Comparison of ENCODE assay signal across 18 cellular contexts in the genomic region with DNA sequence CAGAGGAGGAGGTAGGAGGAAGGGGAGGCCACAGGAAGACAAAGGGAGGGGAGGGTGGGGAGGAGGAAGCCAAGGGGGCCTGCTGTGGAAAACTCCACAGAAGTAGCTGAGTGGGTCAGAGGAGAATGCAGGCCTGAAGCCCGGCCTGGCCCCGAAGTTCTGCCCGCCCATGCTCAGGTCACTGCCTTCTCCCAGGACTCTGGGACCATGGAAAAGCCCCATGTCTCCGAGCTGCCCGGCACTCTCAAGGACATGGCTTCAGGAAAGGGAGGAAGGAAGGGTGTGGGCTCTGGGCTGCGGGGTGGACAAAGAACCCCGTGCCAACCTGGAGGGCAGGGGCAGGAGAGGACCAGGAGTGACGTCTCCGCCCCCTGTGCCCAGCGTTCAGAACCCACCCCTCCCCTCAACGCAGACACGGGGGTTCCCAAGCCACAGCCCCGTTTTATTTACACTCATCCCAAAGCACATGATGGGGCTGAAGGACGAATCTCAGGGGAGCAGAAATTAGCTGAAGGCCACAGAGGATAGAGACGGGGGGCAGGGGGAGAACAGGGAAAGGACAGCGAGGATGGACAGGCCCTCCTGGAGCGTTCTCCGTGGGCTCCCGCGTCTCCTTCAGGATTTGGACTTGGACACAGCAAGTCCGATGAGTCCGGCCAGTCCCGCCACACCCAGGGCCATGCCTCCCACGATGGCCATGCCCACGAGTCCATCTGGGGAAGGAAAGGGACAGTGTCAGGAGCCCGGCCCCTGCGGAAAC. TPM values are rescaled to one million over a fixed set of nuclear protein-coding genes. Genes with fewer than 3 reads are reported as not detected.
DNase-seq lines count a peak whose midpoint lies in the region; ATAC-seq and TF ChIP-seq lines count a peak whose summit lies in the region.
"Had no signal": no experiment of that assay in that cellular context is flagged by ENCODE, and none has a peak within 500 bp of the region (broad histone marks: within the 10 kb centered on the region; RNA-seq: fewer than 3 reads in every experiment).

No MANE protein-coding gene starts in this region.

- 42 to 63% methylated on average over 26 to 27 of the region's 27 CpGs for WGBS in lung, 2 donors
- 63 to 76% (median 68%) methylated on average over 22 to 27 of the region's 27 CpGs for WGBS in stomach, 5 donors

- peak overlapping the region; percentile 56 for H3K9ac ChIP-seq in NT2/D1 (ENCODE audit: insufficient read length, low read depth)
- H3K9ac ChIP-seq: GM23248 had no signal

- H3K4me1 ChIP-seq in NT2/D1 (ENCODE audit: insufficient read depth, insufficient read length) (peaks cover 10% of the 10 kb centered on the region), lung (ENCODE audit: control insufficient read depth in 2 of 2, insufficient read depth in 2 of 2, low read length in 2 of 2) (peaks cover 0 to 22% of the 10 kb centered on the region in 2 donors), stomach (peaks cover 18 to 83% (median 56%) of the 10 kb centered on the region in 4 donors)

- ATAC-seq in lung (ENCODE audit: insufficient read depth, low FRiP score) (no peak), GM18867 (IDR thresholded peaks at IDR 0.05; ENCODE audit: unreplicated experiment) (no peak), GM19023 (IDR thresholded peaks at IDR 0.05; ENCODE audit: unreplicated experiment) (no peak)
- ATAC-seq: activated CD4-positive, alpha-beta T cell treated with anti-CD3 and anti-CD28 coated beads for 36 hours; T-helper 17 cell had no signal

- H3K9me3 ChIP-seq in NT2/D1 (ENCODE audit: insufficient read depth, low read length) (no peaks in the 10 kb centered on the region), lung (ENCODE audit: control insufficient read depth in 2 of 2, insufficient read depth in 1 of 2, low read length in 1 of 2) (no peaks in the 10 kb centered on the region), stomach (no peaks in the 10 kb centered on the region)

- no peak for TF ChIP-seq EP300 in stomach (IDR thresholded peaks at IDR 0.05)

- no peak for TF ChIP-seq POLR2A in stomach (IDR thresholded peaks at IDR 0.05)

- peak overlapping the region; percentile 61 to 82 for H3K27ac ChIP-seq in lung (ENCODE audit: low read depth in 1 of 2, low read length in 1 of 2)
- H3K27ac ChIP-seq in stomach = peak overlapping the region; percentile 42 to 82 (median 63)
- H3K27ac ChIP-seq: GM23248 had no signal

- intact Hi-C loops in stomach (cut with DNase I; ENCODE audit: low total_unique reads) = no loop called here

- DNase-seq in NT2/D1 (ENCODE audit: low read depth, low spot score) (no peak), dermis blood vessel endothelial cell (peak; percentile 54), lung (ENCODE audit: low spot score) (no peak), stomach (no peak), anterior cingulate cortex (lab: John Stamatoyannopoulos, UW) (no peak), SHP77 (lab: John Stamatoyannopoulos, UW) (no peak)
- DNase-seq: activated CD4-positive, alpha-beta T cell treated with anti-CD3 and anti-CD28 coated beads for 36 hours; activated naive CD4-positive, alpha-beta T cell treated with anti-CD3 and anti-CD28 coated beads, Interleukin-2, amount 10 ng/mL, durations not matched to agents 7 days and 5 days; GM23248; immature natural killer cell; NCI-H2081; NCI-H748 treated with DMSO at 0.1 percent for 48 hours; RPMI8226; stimulated activated CD4-positive, alpha-beta T cell treated with anti-CD3 and anti-CD28 coated beads, Interleukin-4, amount 100 ng/mL, for 1 hour; T-helper 17 cell had no signal

- peaks cover 45% of the 10 kb centered on the region for H3K36me3 ChIP-seq in NT2/D1 (ENCODE audit: insufficient read depth, insufficient read length, low read length)
- peaks cover 0 to 27% of the 10 kb centered on the region in 2 donors for H3K36me3 ChIP-seq in lung (ENCODE audit: control insufficient read depth in 2 of 2, insufficient read depth in 2 of 2, low read length in 2 of 2)
- H3K36me3 ChIP-seq in stomach = peaks cover 18 to 61% (median 53%) of the 10 kb centered on the region in 4 donors

- TF ChIP-seq CTCF in lung (IDR thresholded peaks at IDR 0.05; ENCODE audit: control extremely low read depth, extremely low read depth) (no peak), stomach (IDR thresholded peaks at IDR 0.05) (no peak)

- H3K4me3 ChIP-seq in NT2/D1 (ENCODE audit: insufficient read length, low read depth) (no peak overlapping the region), lung (no peak overlapping the region), stomach (no peak overlapping the region)
- H3K4me3 ChIP-seq: GM23248 had no signal

- no peaks in the 10 kb centered on the region for H3K27me3 ChIP-seq in NT2/D1 (ENCODE audit: insufficient read depth, insufficient read length)
- H3K27me3 ChIP-seq in lung (ENCODE audit: control insufficient read depth, insufficient read depth) = no peaks in the 10 kb centered on the region
- H3K27me3 ChIP-seq in stomach = no peaks in the 10 kb centered on the region

RNA-seq across cellular contexts. Expression of gene CLDN15, which starts 1.8 kb away (rescaled TPM):
- total RNA-seq in dermis blood vessel endothelial cell = 2.3 and 6.5 TPM in 2 replicates
- 1 to 10 TPM; 5.2 to 7.3 TPM for total RNA-seq in lung
- polyA plus RNA-seq in lung = 1 to 10 TPM; 5.9 to 8.0 TPM
- total RNA-seq in stomach = 100 to 1,000 TPM in 1 of 5 donors, 10 to 100 TPM in 2, 1 to 10 TPM in 2; 1.2 to 131 (median 17.0) TPM
- 1 to 10 TPM; 4.2 to 7.6 (median 4.4) TPM for polyA plus RNA-seq in stomach

RNA-seq across cellular contexts. Expression of gene FIS1, which starts 5.5 kb away (rescaled TPM):
- total RNA-seq in dermis blood vessel endothelial cell (189 and 330 TPM in 2 replicates), lung (100 to 1,000 TPM; 109 to 169 TPM), stomach (100 to 1,000 TPM in 4 of 5 donors, 10 to 100 TPM in 1; 72.4 to 245 (median 192) TPM)
- polyA plus RNA-seq in lung (100 to 1,000 TPM; 150 to 235 TPM), stomach (100 to 1,000 TPM; 193 to 329 (median 284) TPM)

RNA-seq across cellular contexts. Expression of gene ZNHIT1, which starts 21.4 kb away (rescaled TPM):
- total RNA-seq in dermis blood vessel endothelial cell (70.9 and 122 TPM in 2 replicates), lung (10 to 100 TPM; 49.2 to 72.3 TPM), stomach (100 to 1,000 TPM in 2 of 5 donors, 10 to 100 TPM in 3; 22.8 to 170 (median 61.3) TPM)
- polyA plus RNA-seq in lung (100 to 1,000 TPM in 1 of 2 donors, 10 to 100 TPM in 1; 69.4 to 167 TPM), stomach (100 to 1,000 TPM; 117 to 169 (median 165) TPM)

RNA-seq across cellular contexts. Expression of gene PLOD3, which starts 22.0 kb away (rescaled TPM):
- total RNA-seq in dermis blood vessel endothelial cell (54.1 and 104 TPM in 2 replicates), lung (100 to 1,000 TPM in 1 of 2 donors, 10 to 100 TPM in 1; 38.9 to 104 TPM), stomach (100 to 1,000 TPM in 1 of 5 donors, 10 to 100 TPM in 4; 23.1 to 260 (median 46.7) TPM)
- polyA plus RNA-seq in lung (10 to 100 TPM; 51.2 to 65.2 TPM), stomach (10 to 100 TPM; 12.4 to 32.4 (median 30.1) TPM)

RNA-seq across cellular contexts. Expression of gene MOGAT3, which starts 38.5 kb away (rescaled TPM):
- not detected in 2 replicates for total RNA-seq in dermis blood vessel endothelial cell
- not detected for total RNA-seq in lung
- polyA plus RNA-seq in lung = not detected
- 1 to 10 TPM in 2 of 5 donors, not detected in 3; 1.7 to 2.3 TPM for total RNA-seq in stomach
- not detected for polyA plus RNA-seq in stomach
- total RNA-seq: activated CD4-positive, alpha-beta T cell treated with anti-CD3 and anti-CD28 coated beads for 36 hours; GM23248; pulmonary artery endothelial cell; T-helper 17 cell had no signal
- polyA plus RNA-seq: GM23248, immature natural killer cell had no signal
